Comparison of ENCODE assay signal across 1 cellular context in the genomic region with DNA sequence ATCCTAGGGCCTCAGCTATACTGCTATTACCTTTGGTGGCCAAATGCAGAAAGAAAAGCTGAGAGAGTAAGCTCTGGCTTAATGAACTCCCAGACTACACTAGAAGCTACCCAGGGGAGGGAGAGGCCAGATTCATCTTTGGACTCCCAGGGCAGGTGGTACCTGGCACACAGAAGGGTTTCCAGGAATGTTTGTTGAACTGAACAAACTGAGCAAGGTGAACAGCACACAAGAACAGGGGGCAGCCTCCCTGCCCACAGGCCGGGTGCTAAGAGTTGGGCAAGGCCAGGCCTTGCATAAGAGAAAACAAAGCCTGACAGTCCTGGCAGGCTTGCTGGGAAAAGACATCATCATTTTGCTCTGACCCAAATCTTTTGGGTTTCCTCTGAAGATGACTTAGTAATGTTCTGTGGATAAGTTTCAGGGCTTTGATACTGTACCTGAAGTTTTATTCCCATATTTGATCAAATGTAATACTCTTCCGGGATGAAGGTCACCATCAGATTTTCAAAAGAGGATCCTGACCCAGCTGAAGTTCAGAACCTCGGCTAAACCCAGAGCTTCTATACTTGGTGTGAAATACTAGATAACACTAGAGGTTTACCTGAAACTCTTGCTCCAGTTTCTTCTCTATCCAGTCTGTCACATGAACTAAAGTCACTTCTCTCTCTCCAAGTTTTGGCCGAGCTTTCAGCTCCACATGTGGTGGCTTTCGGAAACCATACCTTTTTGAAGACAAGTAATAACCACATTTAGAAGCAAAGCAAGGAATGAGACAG.
A peak's percentile ranks its signal among the peaks of the same experiment; 100 is the strongest.
TF ChIP-seq lines count a peak whose summit lies in the region.

No MANE protein-coding gene starts in this region.

TF ChIP-seq in HepG2, 621 proteins besides CTCF, POLR2A, EP300 and RAD21 (continued from another document and continues in another):
- TF ChIP-seq SNAPC4 (CRISPR knock-in tag; IDR thresholded peaks at IDR 0.05) (no peak), ISX (CRISPR knock-in tag; conservative IDR thresholded peaks at IDR 0.05) (0 out of 2 replicates have a peak, but pooled peaks have one; percentile 54), SMC3 (IDR thresholded peaks at IDR 0.05; ENCODE audit: low read length) (peak; percentile 69), CBX5 (CRISPR knock-in tag; IDR thresholded peaks at IDR 0.05; ENCODE audit: borderline replicate concordance) (peak; percentile 100), ZGPAT (CRISPR knock-in tag; IDR thresholded peaks at IDR 0.05) (peak; percentile 100), POLR2G (IDR thresholded peaks at IDR 0.05; ENCODE audit: low read depth, low read length) (peak; percentile 51; the same call in 1 of the 2 replicates), ZFP90 (CRISPR knock-in tag; IDR thresholded peaks at IDR 0.05; ENCODE audit: borderline replicate concordance) (no peak), PHF8 (CRISPR knock-in tag; IDR thresholded peaks at IDR 0.05) (peak; percentile 64), AGO2 (optimal IDR thresholded peaks at IDR 0.05; ENCODE audit: low read depth, low read length) (no peak), ZNF264 (CRISPR knock-in tag; IDR thresholded peaks at IDR 0.05) (peak; percentile 99), TEAD3 (CRISPR knock-in tag; optimal IDR thresholded peaks at IDR 0.05; ENCODE audit: borderline replicate concordance) (peak; percentile 98), TMF1 (CRISPR knock-in tag; IDR thresholded peaks at IDR 0.05; ENCODE audit: low read depth) (0 out of 2 replicates have a peak, but pooled peaks have one; percentile 50), THAP7 (CRISPR knock-in tag; IDR thresholded peaks at IDR 0.05) (no peak), GATA4 (IDR thresholded peaks at IDR 0.05; ENCODE audit: borderline replicate concordance, low read depth) (peak; percentile 84; the same call in 1 of the 2 replicates), ZNF383 (CRISPR knock-in tag; IDR thresholded peaks at IDR 0.05; ENCODE audit: borderline replicate concordance) (no peak), ZNF614 (CRISPR knock-in tag; IDR thresholded peaks at IDR 0.05; ENCODE audit: borderline replicate concordance) (peak; percentile 99), MED8 (CRISPR knock-in tag; IDR thresholded peaks at IDR 0.05; ENCODE audit: insufficient replicate concordance) (peak; percentile 77), NR2C2 (CRISPR knock-in tag; IDR thresholded peaks at IDR 0.05; ENCODE audit: borderline replicate concordance) (peak; percentile 87), ZBTB33 (CRISPR knock-in tag; IDR thresholded peaks at IDR 0.05) (peak; percentile 92), ZNF354B (CRISPR knock-in tag; IDR thresholded peaks at IDR 0.05) (no peak), ZBTB3 (CRISPR knock-in tag; IDR thresholded peaks at IDR 0.05; ENCODE audit: borderline replicate concordance, low read depth) (peak; percentile 82; the same call in 1 of the 2 replicates)
- TF ChIP-seq, protein P1, sequence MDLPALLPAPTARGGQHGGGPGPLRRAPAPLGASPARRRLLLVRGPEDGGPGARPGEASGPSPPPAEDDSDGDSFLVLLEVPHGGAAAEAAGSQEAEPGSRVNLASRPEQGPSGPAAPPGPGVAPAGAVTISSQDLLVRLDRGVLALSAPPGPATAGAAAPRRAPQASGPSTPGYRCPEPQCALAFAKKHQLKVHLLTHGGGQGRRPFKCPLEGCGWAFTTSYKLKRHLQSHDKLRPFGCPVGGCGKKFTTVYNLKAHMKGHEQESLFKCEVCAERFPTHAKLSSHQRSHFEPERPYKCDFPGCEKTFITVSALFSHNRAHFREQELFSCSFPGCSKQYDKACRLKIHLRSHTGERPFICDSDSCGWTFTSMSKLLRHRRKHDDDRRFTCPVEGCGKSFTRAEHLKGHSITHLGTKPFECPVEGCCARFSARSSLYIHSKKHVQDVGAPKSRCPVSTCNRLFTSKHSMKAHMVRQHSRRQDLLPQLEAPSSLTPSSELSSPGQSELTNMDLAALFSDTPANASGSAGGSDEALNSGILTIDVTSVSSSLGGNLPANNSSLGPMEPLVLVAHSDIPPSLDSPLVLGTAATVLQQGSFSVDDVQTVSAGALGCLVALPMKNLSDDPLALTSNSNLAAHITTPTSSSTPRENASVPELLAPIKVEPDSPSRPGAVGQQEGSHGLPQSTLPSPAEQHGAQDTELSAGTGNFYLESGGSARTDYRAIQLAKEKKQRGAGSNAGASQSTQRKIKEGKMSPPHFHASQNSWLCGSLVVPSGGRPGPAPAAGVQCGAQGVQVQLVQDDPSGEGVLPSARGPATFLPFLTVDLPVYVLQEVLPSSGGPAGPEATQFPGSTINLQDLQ (CRISPR knock-in tag; IDR thresholded peaks at IDR 0.05), result no peak
- TF ChIP-seq, protein P2, sequence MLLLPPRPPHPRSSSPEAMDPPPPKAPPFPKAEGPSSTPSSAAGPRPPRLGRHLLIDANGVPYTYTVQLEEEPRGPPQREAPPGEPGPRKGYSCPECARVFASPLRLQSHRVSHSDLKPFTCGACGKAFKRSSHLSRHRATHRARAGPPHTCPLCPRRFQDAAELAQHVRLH (CRISPR knock-in tag; IDR thresholded peaks at IDR 0.05; ENCODE audit: borderline replicate concordance, low read depth), result peak; percentile 99
- TF ChIP-seq, protein P3, sequence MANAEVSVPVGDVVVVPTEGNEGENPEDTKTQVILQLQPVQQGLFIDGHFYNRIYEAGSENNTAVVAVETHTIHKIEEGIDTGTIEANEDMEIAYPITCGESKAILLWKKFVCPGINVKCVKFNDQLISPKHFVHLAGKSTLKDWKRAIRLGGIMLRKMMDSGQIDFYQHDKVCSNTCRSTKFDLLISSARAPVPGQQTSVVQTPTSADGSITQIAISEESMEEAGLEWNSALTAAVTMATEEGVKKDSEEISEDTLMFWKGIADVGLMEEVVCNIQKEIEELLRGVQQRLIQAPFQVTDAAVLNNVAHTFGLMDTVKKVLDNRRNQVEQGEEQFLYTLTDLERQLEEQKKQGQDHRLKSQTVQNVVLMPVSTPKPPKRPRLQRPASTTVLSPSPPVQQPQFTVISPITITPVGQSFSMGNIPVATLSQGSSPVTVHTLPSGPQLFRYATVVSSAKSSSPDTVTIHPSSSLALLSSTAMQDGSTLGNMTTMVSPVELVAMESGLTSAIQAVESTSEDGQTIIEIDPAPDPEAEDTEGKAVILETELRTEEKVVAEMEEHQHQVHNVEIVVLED (CRISPR knock-in tag; IDR thresholded peaks at IDR 0.05; ENCODE audit: borderline replicate concordance), result peak; percentile 68; the same call in 1 of the 2 replicates
- TF ChIP-seq, protein P4, sequence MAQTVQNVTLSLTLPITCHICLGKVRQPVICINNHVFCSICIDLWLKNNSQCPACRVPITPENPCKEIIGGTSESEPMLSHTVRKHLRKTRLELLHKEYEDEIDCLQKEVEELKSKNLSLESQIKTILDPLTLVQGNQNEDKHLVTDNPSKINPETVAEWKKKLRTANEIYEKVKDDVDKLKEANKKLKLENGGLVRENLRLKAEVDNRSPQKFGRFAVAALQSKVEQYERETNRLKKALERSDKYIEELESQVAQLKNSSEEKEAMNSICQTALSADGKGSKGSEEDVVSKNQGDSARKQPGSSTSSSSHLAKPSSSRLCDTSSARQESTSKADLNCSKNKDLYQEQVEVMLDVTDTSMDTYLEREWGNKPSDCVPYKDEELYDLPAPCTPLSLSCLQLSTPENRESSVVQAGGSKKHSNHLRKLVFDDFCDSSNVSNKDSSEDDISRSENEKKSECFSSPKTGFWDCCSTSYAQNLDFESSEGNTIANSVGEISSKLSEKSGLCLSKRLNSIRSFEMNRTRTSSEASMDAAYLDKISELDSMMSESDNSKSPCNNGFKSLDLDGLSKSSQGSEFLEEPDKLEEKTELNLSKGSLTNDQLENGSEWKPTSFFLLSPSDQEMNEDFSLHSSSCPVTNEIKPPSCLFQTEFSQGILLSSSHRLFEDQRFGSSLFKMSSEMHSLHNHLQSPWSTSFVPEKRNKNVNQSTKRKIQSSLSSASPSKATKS (CRISPR knock-in tag; IDR thresholded peaks at IDR 0.05), result peak; percentile 97
- TF ChIP-seq, protein P5, sequence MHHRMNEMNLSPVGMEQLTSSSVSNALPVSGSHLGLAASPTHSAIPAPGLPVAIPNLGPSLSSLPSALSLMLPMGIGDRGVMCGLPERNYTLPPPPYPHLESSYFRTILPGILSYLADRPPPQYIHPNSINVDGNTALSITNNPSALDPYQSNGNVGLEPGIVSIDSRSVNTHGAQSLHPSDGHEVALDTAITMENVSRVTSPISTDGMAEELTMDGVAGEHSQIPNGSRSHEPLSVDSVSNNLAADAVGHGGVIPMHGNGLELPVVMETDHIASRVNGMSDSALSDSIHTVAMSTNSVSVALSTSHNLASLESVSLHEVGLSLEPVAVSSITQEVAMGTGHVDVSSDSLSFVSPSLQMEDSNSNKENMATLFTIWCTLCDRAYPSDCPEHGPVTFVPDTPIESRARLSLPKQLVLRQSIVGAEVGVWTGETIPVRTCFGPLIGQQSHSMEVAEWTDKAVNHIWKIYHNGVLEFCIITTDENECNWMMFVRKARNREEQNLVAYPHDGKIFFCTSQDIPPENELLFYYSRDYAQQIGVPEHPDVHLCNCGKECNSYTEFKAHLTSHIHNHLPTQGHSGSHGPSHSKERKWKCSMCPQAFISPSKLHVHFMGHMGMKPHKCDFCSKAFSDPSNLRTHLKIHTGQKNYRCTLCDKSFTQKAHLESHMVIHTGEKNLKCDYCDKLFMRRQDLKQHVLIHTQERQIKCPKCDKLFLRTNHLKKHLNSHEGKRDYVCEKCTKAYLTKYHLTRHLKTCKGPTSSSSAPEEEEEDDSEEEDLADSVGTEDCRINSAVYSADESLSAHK (CRISPR knock-in tag; IDR thresholded peaks at IDR 0.05; ENCODE audit: borderline replicate concordance), result no peak
